ENCODE assay signal across 17 cellular contexts in the genomic region with DNA sequence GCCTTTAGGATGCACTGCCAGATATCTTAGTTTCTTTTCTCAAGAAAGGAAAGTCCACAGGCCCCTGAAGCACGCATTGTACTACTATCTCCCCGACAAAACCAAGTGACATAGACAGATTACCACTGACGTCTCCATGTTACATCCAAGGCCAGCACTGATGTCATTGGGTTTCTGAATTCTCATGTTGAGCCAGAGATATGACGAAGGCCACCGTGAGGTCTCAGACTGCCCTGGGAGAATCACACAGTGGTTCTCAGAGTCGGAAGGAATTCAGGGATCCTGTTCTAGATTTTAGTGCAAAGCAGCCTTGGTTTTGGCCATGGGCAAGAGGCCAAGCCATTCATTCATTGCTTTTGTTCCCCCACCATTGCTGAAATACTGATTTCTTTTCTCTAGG.
DNase-seq lines count a peak whose midpoint lies in the region; ATAC-seq, FAIRE-seq and TF ChIP-seq lines count a peak whose summit lies in the region.
"Had no signal": no experiment of that assay in that cellular context is flagged by ENCODE, and none has a peak within 500 bp of the region (broad histone marks: within the 10 kb centered on the region; RNA-seq: fewer than 3 reads in every experiment).

No MANE protein-coding gene starts in this region.

- ATAC-seq in HepG2: no peak
- ATAC-seq in gastroesophageal sphincter: peak; percentile 46
- no peak for ATAC-seq in HG03095 (IDR thresholded peaks at IDR 0.05; ENCODE audit: unreplicated experiment)
- ATAC-seq: A549; stimulated activated naive B cell treated with anti-CD40 and anti-IgM and Interleukin-4, amounts not matched to agents 10 μg/mL and 1 μg/mL and 100 μg/mL, for 72 hours; T-helper 17 cell had no signal

- CTCF ChIA-PET in HepG2 (lab: Yijun Ruan, JAX; ENCODE audit: low intra/inter-chr PET ratio, low total read pairs): no interaction called here

- H4K20me1 ChIP-seq in HepG2 (ENCODE audit: insufficient read depth, low read length): no peaks in the 10 kb centered on the region

- intact Hi-C loops in HepG2 (cut with micrococcal nuclease; ENCODE audit: unreplicated experiment): no loop called here

- H3K4me1 ChIP-seq in liver (ENCODE audit: control insufficient read depth in 4 of 4, insufficient read depth in 4 of 4, low read length in 3 of 4): no peaks in the 10 kb centered on the region
- peaks cover under 1% of the 10 kb centered on the region; the same call in 1 of the 2 replicates for H3K4me1 ChIP-seq in HepG2 (ENCODE audit: insufficient read depth, low read length)
- H3K4me1 ChIP-seq in gastroesophageal sphincter: peaks cover 5 to 63% (median 13%) of the 10 kb centered on the region in 3 donors

- H3K4me3 ChIP-seq in liver (ENCODE audit: low read depth in 1 of 3, low read length in 3 of 3) (no peak overlapping the region), HepG2 (replicated peaks in 1 of 3; ENCODE audit: insufficient read depth in 1 of 3, low read depth in 2 of 3, low read length in 3 of 3) (no peak overlapping the region), gastroesophageal sphincter (no peak overlapping the region)
- H3K4me3 ChIP-seq: A549, upper lobe of left lung had no signal

- H3K27ac ChIP-seq in liver (ENCODE audit: low read depth in 1 of 2, low read length in 2 of 2): peak overlapping the region in 1 of 2 donors; percentile 10
- H3K27ac ChIP-seq in HepG2 (ENCODE audit: extremely low read length, insufficient read depth, low read length): no peak overlapping the region
- peak overlapping the region in 1 of 4 donors; percentile 50 for H3K27ac ChIP-seq in gastroesophageal sphincter
- H3K27ac ChIP-seq: A549, upper lobe of left lung had no signal

- no TSS peak for BruUV-seq in HepG2 (replicated peaks; lab: Mats Ljungman, UMichigan)

- TF ChIP-seq CTCF in liver (IDR thresholded peaks at IDR 0.05; ENCODE audit: low read depth, low read length, missing input control) (no peak), HepG2 (CRISPR knock-in tag; IDR thresholded peaks at IDR 0.05) (no peak), gastroesophageal sphincter (IDR thresholded peaks at IDR 0.05) (no peak)

- no peaks in the 10 kb centered on the region for H3K36me3 ChIP-seq in liver (ENCODE audit: control insufficient read depth in 4 of 4, insufficient read depth in 3 of 4, low read depth in 1 of 4, low read length in 3 of 4)
- H3K36me3 ChIP-seq in HepG2 (replicated peaks in 1 of 2; ENCODE audit: control insufficient read depth in 1 of 2, insufficient read depth in 2 of 2, low read length in 2 of 2): peaks cover 9 to 17% of the 10 kb centered on the region in 2 experiments
- H3K36me3 ChIP-seq in gastroesophageal sphincter: no peaks in the 10 kb centered on the region
- H3K36me3 ChIP-seq: upper lobe of left lung had no signal

- TF ChIP-seq POLR2A in HepG2 (IDR thresholded peaks at IDR 0.05; ENCODE audit: insufficient read depth in 1 of 2, low read depth in 2 of 2, low read length in 2 of 2) (no peak), gastroesophageal sphincter (IDR thresholded peaks at IDR 0.05) (no peak)

- H3K9ac ChIP-seq in liver (ENCODE audit: low read depth in 1 of 2, low read length in 2 of 2) (no peak overlapping the region), HepG2 (ENCODE audit: insufficient read depth, low read depth, low read length) (no peak overlapping the region)

- H3K27me3 ChIP-seq in liver (ENCODE audit: control insufficient read depth in 4 of 4, insufficient read depth in 4 of 4, low read length in 3 of 4) (no peaks in the 10 kb centered on the region), HepG2 (ENCODE audit: control insufficient read depth in 1 of 2, insufficient read depth in 2 of 2, low read length in 2 of 2) (no peaks in the 10 kb centered on the region), gastroesophageal sphincter (no peaks in the 10 kb centered on the region)
- H3K27me3 ChIP-seq: upper lobe of left lung had no signal

- 80% methylated on average over 6 of the region's 6 CpGs for whole genome bisulfite sequencing in liver
- WGBS in HepG2 (ENCODE audit: low lambda C conversion rate): 78% methylated on average over 6 of the region's 6 CpGs
- WGBS in gastroesophageal sphincter (ENCODE audit: low coverage in 1 of 2), 2 donors: 26 to 28% methylated on average over 4 of the region's 6 CpGs

- H3K4me2 ChIP-seq in HepG2 (ENCODE audit: low read depth, low read length): no peak overlapping the region
- H3K4me2 ChIP-seq: A549 had no signal

- no peak overlapping the region for H2AFZ ChIP-seq in HepG2 (ENCODE audit: low read length)

- TF ChIP-seq RAD21 in liver (IDR thresholded peaks at IDR 0.05) (peak in 1 of 2 donors; percentile 33), HepG2 (CRISPR knock-in tag; IDR thresholded peaks at IDR 0.05) (no peak)

- TF ChIP-seq EP300 in HepG2 (IDR thresholded peaks at IDR 0.05; ENCODE audit: low read depth in 2 of 2, low read length in 2 of 2) (no peak), HepG2 (CRISPR knock-in tag; IDR thresholded peaks at IDR 0.05; ENCODE audit: borderline replicate concordance) (no peak), gastroesophageal sphincter (IDR thresholded peaks at IDR 0.05) (no peak)

- in situ Hi-C loops in HepG2 (cut with HindIII; ENCODE audit: extremely low pct_ligation_motif_present, low pct_unique_long_range_greater_than_20kb): no loop called here

- POLR2A ChIA-PET in HepG2 (lab: Yijun Ruan, JAX): no interaction called here

- H3K9me3 ChIP-seq in liver (ENCODE audit: control insufficient read depth in 4 of 4, low read length in 3 of 4) (no peaks in the 10 kb centered on the region), HepG2 (ENCODE audit: low read length) (no peaks in the 10 kb centered on the region), gastroesophageal sphincter (no peaks in the 10 kb centered on the region)
- H3K9me3 ChIP-seq: A549, upper lobe of left lung had no signal

- no peak for FAIRE-seq in HepG2 (lab: Jason Lieb, UNC)
- FAIRE-seq: A549 had no signal

- DNase-seq in HepG2 (ENCODE audit: low spot score) (no peak), mucosa of gallbladder (ENCODE audit: low spot score) (peak; percentile 57), A172 (ENCODE audit: low spot score) (no peak), DMS 273 treated with DMSO at 0.1 percent for 48 hours (lab: John Stamatoyannopoulos, UW) (no peak)
- no peak for DNase-seq in NK-92 treated with Interleukin-12 subunit alpha and Interleukin-12 subunit beta, amount 100 ng/mL, for 24 hours (lab: John Stamatoyannopoulos, UW)
- DNase-seq: activated B cell treated with CpG ODN at 0.5 μM for 24 hours; amniotic stem cell; glutamatergic neuron; islet precursor cell; NCI-H1092 treated with DMSO at 0.1 percent for 48 hours; stimulated activated naive B cell treated with anti-CD40 and anti-IgM and Interleukin-4, amounts not matched to agents 10 μg/mL and 1 μg/mL and 100 μg/mL, for 72 hours; T-helper 17 cell; upper lobe of left lung had no signal

- peaks cover 3% of the 10 kb centered on the region for H3K79me2 ChIP-seq in HepG2 (ENCODE audit: insufficient read depth, low read length)

TF ChIP-seq in liver, 16 proteins besides CTCF, POLR2A, EP300 and RAD21:
- peak; percentile 27 for TF ChIP-seq NR2F2 (IDR thresholded peaks at IDR 0.05)
- no peak for TF ChIP-seq SP1 (IDR thresholded peaks at IDR 0.05)

TF ChIP-seq in HepG2, 621 proteins besides CTCF, POLR2A, EP300 and RAD21:
- no peak for TF ChIP-seq ZNF101 (CRISPR knock-in tag; IDR thresholded peaks at IDR 0.05; ENCODE audit: borderline replicate concordance, low read depth)
